ENCODE assay signal across 1 cellular context in the genomic region with DNA sequence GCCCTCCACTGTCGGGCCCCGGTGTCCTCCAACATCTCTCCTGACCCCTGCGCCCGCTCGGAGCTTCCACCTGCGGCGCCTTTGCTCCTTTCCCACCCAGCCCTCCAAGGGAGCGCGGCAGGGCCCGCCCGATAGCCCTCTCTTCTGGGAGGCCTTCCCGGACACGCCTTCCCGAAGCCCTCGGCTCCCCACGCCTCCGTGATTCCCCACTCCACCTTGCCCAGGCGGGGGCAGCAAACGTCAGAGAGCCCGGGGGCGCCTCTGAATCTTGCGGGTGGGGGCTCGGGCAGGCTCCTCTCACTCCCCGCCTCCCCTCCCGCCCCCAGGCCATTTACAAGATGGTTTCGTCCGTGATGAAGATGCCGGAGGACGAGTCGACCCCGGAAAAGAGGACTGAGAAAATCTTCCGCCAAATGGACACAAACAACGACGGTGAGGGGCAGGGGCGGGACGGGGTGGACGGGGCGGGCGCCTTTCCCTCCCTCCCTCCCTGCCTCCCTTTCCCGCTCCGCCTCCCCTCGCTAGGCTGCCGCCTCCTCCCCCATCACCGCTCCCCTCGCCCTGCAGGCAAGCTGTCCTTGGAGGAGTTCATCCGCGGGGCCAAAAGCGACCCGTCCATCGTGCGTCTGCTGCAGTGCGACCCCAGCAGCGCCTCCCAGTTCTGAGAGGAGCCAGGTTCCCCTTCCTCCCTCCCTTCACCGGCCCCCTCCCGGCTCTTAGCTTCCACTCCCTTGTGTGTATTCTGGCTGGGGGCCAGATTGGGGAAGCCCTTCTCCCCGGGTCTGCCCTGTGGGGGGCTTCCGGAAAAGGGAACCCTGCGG.
A peak's percentile ranks its signal among the peaks of the same experiment; 100 is the strongest.
TF ChIP-seq lines count a peak whose summit lies in the region.

No MANE protein-coding gene starts in this region.

TF ChIP-seq in K562, 482 proteins besides CTCF, POLR2A, EP300 and RAD21 (continues in another document):
- TF ChIP-seq ZNF57 (CRISPR knock-in tag; IDR thresholded peaks at IDR 0.05): no peak
- TF ChIP-seq, protein P1, sequence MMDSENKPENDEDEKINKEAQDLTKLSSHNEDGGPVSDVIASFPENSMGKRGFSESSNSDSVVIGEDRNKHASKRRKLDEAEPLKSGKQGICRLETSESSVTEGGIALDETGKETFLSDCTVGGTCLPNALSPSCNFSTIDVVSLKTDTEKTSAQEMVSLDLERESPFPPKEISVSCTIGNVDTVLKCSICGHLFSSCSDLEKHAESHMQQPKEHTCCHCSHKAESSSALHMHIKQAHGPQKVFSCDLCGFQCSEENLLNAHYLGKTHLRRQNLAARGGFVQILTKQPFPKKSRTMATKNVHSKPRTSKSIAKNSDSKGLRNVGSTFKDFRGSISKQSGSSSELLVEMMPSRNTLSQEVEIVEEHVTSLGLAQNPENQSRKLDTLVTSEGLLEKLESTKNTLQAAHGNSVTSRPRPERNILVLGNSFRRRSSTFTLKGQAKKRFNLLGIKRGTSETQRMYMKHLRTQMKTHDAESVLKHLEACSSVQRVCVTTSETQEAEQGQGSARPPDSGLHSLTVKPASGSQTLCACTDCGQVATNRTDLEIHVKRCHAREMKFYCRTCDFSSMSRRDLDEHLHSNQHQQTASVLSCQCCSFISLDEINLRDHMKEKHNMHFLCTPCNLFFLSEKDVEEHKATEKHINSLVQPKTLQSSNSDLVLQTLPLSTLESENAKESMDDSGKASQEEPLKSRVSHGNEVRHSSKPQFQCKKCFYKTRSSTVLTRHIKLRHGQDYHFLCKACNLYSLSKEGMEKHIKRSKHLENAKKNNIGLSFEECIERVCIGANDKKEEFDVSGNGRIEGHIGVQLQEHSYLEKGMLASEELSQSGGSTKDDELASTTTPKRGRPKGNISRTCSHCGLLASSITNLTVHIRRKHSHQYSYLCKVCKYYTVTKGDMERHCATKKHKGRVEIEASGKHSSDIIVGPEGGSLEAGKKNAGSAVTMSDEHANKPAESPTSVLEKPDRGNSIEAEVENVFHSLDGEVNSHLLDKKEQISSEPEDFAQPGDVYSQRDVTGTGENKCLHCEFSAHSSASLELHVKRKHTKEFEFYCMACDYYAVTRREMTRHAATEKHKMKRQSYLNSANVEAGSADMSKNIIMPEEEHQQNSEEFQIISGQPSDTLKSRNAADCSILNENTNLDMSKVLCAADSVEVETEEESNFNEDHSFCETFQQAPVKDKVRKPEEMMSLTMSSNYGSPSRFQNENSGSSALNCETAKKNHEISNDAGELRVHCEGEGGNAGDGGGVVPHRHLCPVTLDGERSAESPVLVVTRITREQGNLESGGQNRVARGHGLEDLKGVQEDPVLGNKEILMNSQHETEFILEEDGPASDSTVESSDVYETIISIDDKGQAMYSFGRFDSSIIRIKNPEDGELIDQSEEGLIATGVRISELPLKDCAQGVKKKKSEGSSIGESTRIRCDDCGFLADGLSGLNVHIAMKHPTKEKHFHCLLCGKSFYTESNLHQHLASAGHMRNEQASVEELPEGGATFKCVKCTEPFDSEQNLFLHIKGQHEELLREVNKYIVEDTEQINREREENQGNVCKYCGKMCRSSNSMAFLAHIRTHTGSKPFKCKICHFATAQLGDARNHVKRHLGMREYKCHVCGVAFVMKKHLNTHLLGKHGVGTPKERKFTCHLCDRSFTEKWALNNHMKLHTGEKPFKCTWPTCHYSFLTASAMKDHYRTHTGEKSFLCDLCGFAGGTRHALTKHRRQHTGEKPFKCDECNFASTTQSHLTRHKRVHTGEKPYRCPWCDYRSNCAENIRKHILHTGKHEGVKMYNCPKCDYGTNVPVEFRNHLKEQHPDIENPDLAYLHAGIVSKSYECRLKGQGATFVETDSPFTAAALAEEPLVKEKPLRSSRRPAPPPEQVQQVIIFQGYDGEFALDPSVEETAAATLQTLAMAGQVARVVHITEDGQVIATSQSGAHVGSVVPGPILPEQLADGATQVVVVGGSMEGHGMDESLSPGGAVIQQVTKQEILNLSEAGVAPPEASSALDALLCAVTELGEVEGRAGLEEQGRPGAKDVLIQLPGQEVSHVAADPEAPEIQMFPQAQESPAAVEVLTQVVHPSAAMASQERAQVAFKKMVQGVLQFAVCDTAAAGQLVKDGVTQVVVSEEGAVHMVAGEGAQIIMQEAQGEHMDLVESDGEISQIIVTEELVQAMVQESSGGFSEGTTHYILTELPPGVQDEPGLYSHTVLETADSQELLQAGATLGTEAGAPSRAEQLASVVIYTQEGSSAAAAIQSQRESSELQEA (IDR thresholded peaks at IDR 0.05; ENCODE audit: low read depth): no peak
- no peak for TF ChIP-seq SIX5 (IDR thresholded peaks at IDR 0.05; ENCODE audit: borderline replicate concordance in 1 of 2, insufficient read depth in 1 of 2, low read depth in 1 of 2, low read length in 2 of 2)
- TF ChIP-seq L3MBTL2 (IDR thresholded peaks at IDR 0.05): peak; percentile 67; the same call in 1 of the 2 replicates
- no peak for TF ChIP-seq ETV5 (CRISPR knock-in tag; IDR thresholded peaks at IDR 0.05; ENCODE audit: low read depth)
- no peak for TF ChIP-seq JUND (IDR thresholded peaks at IDR 0.05; ENCODE audit: borderline replicate concordance, low read depth, low read length)
- no peak for TF ChIP-seq JUND (tag; IDR thresholded peaks at IDR 0.05; ENCODE audit: borderline replicate concordance, low read depth, low read length)
- TF ChIP-seq ZNF143 (CRISPR knock-in tag; IDR thresholded peaks at IDR 0.05): no peak
- TF ChIP-seq CCNT2 (IDR thresholded peaks at IDR 0.05; ENCODE audit: borderline replicate concordance, extremely low read depth, insufficient read length, low read depth, low read length): peak; percentile 5
- no peak for TF ChIP-seq NR4A1 (CRISPR knock-in tag; IDR thresholded peaks at IDR 0.05)
- TF ChIP-seq NR4A1 (tag; IDR thresholded peaks at IDR 0.05): no peak
- TF ChIP-seq ZNF133 (CRISPR knock-in tag; IDR thresholded peaks at IDR 0.05): no peak
- TF ChIP-seq, protein P2, sequence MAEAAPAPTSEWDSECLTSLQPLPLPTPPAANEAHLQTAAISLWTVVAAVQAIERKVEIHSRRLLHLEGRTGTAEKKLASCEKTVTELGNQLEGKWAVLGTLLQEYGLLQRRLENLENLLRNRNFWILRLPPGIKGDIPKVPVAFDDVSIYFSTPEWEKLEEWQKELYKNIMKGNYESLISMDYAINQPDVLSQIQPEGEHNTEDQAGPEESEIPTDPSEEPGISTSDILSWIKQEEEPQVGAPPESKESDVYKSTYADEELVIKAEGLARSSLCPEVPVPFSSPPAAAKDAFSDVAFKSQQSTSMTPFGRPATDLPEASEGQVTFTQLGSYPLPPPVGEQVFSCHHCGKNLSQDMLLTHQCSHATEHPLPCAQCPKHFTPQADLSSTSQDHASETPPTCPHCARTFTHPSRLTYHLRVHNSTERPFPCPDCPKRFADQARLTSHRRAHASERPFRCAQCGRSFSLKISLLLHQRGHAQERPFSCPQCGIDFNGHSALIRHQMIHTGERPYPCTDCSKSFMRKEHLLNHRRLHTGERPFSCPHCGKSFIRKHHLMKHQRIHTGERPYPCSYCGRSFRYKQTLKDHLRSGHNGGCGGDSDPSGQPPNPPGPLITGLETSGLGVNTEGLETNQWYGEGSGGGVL (CRISPR knock-in tag; IDR thresholded peaks at IDR 0.05): no peak
- TF ChIP-seq ZSCAN29 (IDR thresholded peaks at IDR 0.05): no peak
- peak; percentile 19; the same call in 1 of the 2 replicates for TF ChIP-seq CXXC5 (CRISPR knock-in tag; IDR thresholded peaks at IDR 0.05)
- no peak for TF ChIP-seq XRCC4 (IDR thresholded peaks at IDR 0.05; ENCODE audit: extremely low read depth, insufficient read depth, insufficient read length)
- TF ChIP-seq, protein P3, sequence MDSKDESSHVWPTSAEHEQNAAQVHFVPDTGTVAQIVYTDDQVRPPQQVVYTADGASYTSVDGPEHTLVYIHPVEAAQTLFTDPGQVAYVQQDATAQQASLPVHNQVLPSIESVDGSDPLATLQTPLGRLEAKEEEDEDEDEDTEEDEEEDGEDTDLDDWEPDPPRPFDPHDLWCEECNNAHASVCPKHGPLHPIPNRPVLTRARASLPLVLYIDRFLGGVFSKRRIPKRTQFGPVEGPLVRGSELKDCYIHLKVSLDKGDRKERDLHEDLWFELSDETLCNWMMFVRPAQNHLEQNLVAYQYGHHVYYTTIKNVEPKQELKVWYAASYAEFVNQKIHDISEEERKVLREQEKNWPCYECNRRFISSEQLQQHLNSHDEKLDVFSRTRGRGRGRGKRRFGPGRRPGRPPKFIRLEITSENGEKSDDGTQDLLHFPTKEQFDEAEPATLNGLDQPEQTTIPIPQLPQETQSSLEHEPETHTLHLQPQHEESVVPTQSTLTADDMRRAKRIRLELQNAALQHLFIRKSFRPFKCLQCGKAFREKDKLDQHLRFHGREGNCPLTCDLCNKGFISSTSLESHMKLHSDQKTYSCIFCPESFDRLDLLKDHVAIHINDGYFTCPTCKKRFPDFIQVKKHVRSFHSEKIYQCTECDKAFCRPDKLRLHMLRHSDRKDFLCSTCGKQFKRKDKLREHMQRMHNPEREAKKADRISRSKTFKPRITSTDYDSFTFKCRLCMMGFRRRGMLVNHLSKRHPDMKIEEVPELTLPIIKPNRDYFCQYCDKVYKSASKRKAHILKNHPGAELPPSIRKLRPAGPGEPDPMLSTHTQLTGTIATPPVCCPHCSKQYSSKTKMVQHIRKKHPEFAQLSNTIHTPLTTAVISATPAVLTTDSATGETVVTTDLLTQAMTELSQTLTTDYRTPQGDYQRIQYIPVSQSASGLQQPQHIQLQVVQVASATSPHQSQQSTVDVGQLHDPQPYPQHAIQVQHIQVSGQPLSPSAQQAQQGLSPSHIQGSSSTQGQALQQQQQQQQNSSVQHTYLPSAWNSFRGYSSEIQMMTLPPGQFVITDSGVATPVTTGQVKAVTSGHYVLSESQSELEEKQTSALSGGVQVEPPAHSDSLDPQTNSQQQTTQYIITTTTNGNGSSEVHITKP (IDR thresholded peaks at IDR 0.05; ENCODE audit: partially characterized antibody): peak; percentile 96
- TF ChIP-seq, protein P4, sequence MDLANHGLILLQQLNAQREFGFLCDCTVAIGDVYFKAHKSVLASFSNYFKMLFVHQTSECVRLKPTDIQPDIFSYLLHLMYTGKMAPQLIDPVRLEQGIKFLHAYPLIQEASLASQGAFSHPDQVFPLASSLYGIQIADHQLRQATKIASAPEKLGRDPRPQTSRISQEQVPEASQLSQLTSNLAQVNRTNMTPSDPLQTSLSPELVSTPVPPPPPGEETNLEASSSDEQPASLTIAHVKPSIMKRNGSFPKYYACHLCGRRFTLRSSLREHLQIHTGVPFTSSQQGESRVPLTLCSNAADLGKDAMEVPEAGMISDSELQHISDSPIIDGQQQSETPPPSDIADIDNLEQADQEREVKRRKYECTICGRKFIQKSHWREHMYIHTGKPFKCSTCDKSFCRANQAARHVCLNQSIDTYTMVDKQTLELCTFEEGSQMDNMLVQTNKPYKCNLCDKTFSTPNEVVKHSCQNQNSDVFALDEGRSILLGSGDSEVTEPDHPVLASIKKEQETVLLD (IDR thresholded peaks at IDR 0.05): no peak
- TF ChIP-seq, protein P5, sequence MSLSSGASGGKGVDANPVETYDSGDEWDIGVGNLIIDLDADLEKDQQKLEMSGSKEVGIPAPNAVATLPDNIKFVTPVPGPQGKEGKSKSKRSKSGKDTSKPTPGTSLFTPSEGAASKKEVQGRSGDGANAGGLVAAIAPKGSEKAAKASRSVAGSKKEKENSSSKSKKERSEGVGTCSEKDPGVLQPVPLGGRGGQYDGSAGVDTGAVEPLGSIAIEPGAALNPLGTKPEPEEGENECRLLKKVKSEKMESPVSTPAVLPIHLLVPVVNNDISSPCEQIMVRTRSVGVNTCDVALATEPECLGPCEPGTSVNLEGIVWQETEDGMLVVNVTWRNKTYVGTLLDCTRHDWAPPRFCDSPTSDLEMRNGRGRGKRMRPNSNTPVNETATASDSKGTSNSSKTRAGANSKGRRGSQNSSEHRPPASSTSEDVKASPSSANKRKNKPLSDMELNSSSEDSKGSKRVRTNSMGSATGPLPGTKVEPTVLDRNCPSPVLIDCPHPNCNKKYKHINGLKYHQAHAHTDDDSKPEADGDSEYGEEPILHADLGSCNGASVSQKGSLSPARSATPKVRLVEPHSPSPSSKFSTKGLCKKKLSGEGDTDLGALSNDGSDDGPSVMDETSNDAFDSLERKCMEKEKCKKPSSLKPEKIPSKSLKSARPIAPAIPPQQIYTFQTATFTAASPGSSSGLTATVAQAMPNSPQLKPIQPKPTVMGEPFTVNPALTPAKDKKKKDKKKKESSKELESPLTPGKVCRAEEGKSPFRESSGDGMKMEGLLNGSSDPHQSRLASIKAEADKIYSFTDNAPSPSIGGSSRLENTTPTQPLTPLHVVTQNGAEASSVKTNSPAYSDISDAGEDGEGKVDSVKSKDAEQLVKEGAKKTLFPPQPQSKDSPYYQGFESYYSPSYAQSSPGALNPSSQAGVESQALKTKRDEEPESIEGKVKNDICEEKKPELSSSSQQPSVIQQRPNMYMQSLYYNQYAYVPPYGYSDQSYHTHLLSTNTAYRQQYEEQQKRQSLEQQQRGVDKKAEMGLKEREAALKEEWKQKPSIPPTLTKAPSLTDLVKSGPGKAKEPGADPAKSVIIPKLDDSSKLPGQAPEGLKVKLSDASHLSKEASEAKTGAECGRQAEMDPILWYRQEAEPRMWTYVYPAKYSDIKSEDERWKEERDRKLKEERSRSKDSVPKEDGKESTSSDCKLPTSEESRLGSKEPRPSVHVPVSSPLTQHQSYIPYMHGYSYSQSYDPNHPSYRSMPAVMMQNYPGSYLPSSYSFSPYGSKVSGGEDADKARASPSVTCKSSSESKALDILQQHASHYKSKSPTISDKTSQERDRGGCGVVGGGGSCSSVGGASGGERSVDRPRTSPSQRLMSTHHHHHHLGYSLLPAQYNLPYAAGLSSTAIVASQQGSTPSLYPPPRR (CRISPR knock-in tag; IDR thresholded peaks at IDR 0.05; ENCODE audit: borderline replicate concordance): no peak
- no peak for TF ChIP-seq RFX7 (CRISPR knock-in tag; IDR thresholded peaks at IDR 0.05)
- TF ChIP-seq, protein P6, sequence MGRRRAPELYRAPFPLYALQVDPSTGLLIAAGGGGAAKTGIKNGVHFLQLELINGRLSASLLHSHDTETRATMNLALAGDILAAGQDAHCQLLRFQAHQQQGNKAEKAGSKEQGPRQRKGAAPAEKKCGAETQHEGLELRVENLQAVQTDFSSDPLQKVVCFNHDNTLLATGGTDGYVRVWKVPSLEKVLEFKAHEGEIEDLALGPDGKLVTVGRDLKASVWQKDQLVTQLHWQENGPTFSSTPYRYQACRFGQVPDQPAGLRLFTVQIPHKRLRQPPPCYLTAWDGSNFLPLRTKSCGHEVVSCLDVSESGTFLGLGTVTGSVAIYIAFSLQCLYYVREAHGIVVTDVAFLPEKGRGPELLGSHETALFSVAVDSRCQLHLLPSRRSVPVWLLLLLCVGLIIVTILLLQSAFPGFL (CRISPR knock-in tag; IDR thresholded peaks at IDR 0.05): no peak
- TF ChIP-seq POLR2G (IDR thresholded peaks at IDR 0.05; ENCODE audit: low read depth, low read length): 0 out of 2 replicates have a peak, but pooled peaks have one; percentile 22
- no peak for TF ChIP-seq EHMT2 (IDR thresholded peaks at IDR 0.05)
- TF ChIP-seq TBL1XR1 (IDR thresholded peaks at IDR 0.05; ENCODE audit: low read length in 2 of 2): no peak
- TF ChIP-seq, protein P7, sequence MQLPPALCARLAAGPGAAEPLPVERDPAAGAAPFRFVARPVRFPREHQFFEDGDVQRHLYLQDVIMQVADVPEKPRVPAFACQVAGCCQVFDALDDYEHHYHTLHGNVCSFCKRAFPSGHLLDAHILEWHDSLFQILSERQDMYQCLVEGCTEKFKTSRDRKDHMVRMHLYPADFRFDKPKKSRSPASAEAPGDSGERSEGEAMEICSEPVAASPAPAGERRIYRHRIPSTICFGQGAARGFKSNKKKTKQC (CRISPR knock-in tag; IDR thresholded peaks at IDR 0.05): no peak
